8 cellular contexts compared by ENCODE assay signal in genomic region chr12:55965941-55966407, GRCh38. TPM values are rescaled to one million over a fixed set of nuclear protein-coding genes. Genes with fewer than 3 reads are reported as not detected.
DNase-seq lines count a peak whose midpoint lies in the region; ATAC-seq and TF ChIP-seq lines count a peak whose summit lies in the region.

PMEL (minus strand) TSS chr12:55966042; CDS start chr12:55966011, 31 bp downstream.

- DNase-seq in AG20443 (ENCODE audit: low spot score) = peak; percentile 30
- DNase-seq in astrocyte of the cerebellum (ENCODE audit: low read depth) = no peak
- DNase-seq in immature natural killer cell = no peak
- DNase-seq in substantia nigra (lab: John Stamatoyannopoulos, UW) = no peak
- no peak for DNase-seq in anterior cingulate cortex (lab: John Stamatoyannopoulos, UW)
- DNase-seq in middle frontal gyrus (ENCODE audit: extremely low spot score, low spot score) = no peak

- peak within 1 kb of the TSS; percentile 86 to 93 (median 91) for H3K4me3 Mint-ChIP-seq in immature natural killer cell

- peak within 1 kb of the TSS; percentile 84 for H3K4me3 ChIP-seq in astrocyte of the cerebellum (ENCODE audit: low read depth, low read length)

- ATAC-seq in HG03354 (IDR thresholded peaks at IDR 0.05; ENCODE audit: poor library complexity, severe bottlenecking, unreplicated experiment) = peak; percentile 2
- no peak for ATAC-seq in HG02678 (IDR thresholded peaks at IDR 0.05; ENCODE audit: unreplicated experiment)

- peaks cover 27 to 35% of the 10 kb centered on the region in 2 donors for H3K4me1 Mint-ChIP-seq in immature natural killer cell

- no peak for TF ChIP-seq CTCF in astrocyte of the cerebellum (IDR thresholded peaks at IDR 0.05; ENCODE audit: low read depth, low read length, missing control alignments)

- peaks cover 0 to 5% (median 4%) of the 10 kb centered on the region in 3 donors for H3K27me3 Mint-ChIP-seq in immature natural killer cell (ENCODE audit: low read depth in 3 of 3)

- in situ Hi-C loops in astrocyte of the cerebellum (cut with HindIII; ENCODE audit: low sequenced_read_pairs) = no loop called here

- no peaks in the 10 kb centered on the region for H3K9me3 Mint-ChIP-seq in immature natural killer cell

- peak within 1 kb of the TSS; percentile 81 to 93 (median 84) for H3K27ac Mint-ChIP-seq in immature natural killer cell

- H3K27ac ChIP-seq in substantia nigra (ENCODE audit: low read depth, low read length, poor library complexity, severe bottlenecking) = peak within 1 kb of the TSS; percentile 27

- peaks cover 0 to 3% (median under 1%) of the 10 kb centered on the region in 3 donors for H3K36me3 Mint-ChIP-seq in immature natural killer cell

RNA-seq across cellular contexts. Expression of gene PMEL, which starts in this region (rescaled TPM):
- polyA plus RNA-seq in immature natural killer cell = under 1 TPM in 1 of 3 donors, not detected in 2; 0.44 TPM
